ENCODE assay signal across 8 cellular contexts in genomic region chr3:129398803-129399144, GRCh38. TPM values are rescaled to one million over a fixed set of nuclear protein-coding genes. Genes with fewer than 3 reads are reported as not detected.
DNase-seq lines count a peak whose midpoint lies in the region; ATAC-seq and TF ChIP-seq lines count a peak whose summit lies in the region.

No MANE protein-coding gene starts in this region.

- H3K9me3 ChIP-seq in HUES6 (ENCODE audit: control insufficient read depth, insufficient read depth, low read depth, low read length) (no peaks in the 10 kb centered on the region), heart right ventricle (no peaks in the 10 kb centered on the region)

- peaks cover 32% of the 10 kb centered on the region for H3K36me3 ChIP-seq in HUES6 (ENCODE audit: control insufficient read depth, insufficient read depth, low read length)
- H3K36me3 ChIP-seq in heart right ventricle, result peaks cover 0 to 27% (median under 1%) of the 10 kb centered on the region in 9 donors

- H3K27ac ChIP-seq in HUES6 (ENCODE audit: low read depth, low read length), result peak overlapping the region; percentile 96; the same call in 1 of the 2 replicates
- peak overlapping the region; percentile 82 to 95 (median 90) for H3K27ac ChIP-seq in heart right ventricle

- H3K4me3 ChIP-seq in HUES6 (ENCODE audit: low read depth, low read length) (peak overlapping the region; percentile 84), heart right ventricle (peak overlapping the region; percentile 67 to 98 (median 85)), retinal pigment epithelial cell (ENCODE audit: low read length) (peak overlapping the region; percentile 94)

- no peak for TF ChIP-seq CTCF in heart right ventricle (IDR thresholded peaks at IDR 0.05)
- TF ChIP-seq CTCF in retinal pigment epithelial cell (conservative IDR thresholded peaks at IDR 0.05; ENCODE audit: low read depth, low read length), result no peak

- no peaks in the 10 kb centered on the region for H3K27me3 ChIP-seq in HUES6 (ENCODE audit: control insufficient read depth, insufficient read depth, low read length)
- H3K27me3 ChIP-seq in heart right ventricle, result no peaks in the 10 kb centered on the region

- peak in 6 of 8 donors; percentile 12 to 38 (median 24) for ATAC-seq in heart right ventricle
- no peak for ATAC-seq in GM21825 (IDR thresholded peaks at IDR 0.05; ENCODE audit: unreplicated experiment)

- WGBS in heart right ventricle, 2 donors, result 1% methylated on average over 18 of the region's 18 CpGs

- DNase-seq in NCI-H345 (lab: John Stamatoyannopoulos, UW) (peak; percentile 1), NCI-H345 treated with DMSO at 0.1 percent for 48 hours (lab: John Stamatoyannopoulos, UW; ENCODE audit: unreplicated experiment) (no peak), heart right ventricle (no peak), retinal pigment epithelial cell (ENCODE audit: low read depth) (no peak), occipital lobe (lab: John Stamatoyannopoulos, UW) (no peak)
- peak; percentile 3 for DNase-seq in activated T-helper 9 cell treated with anti-CD3 and anti-CD28 coated beads, Interleukin-2, amount 50 U/mL, for 16 hours (ENCODE audit: low read depth)

- H3K4me1 ChIP-seq in HUES6 (ENCODE audit: control insufficient read depth, insufficient read depth, low read length) (peaks cover 12% of the 10 kb centered on the region; the same call in 1 of the 2 replicates), heart right ventricle (peaks cover 0 to 48% (median 14%) of the 10 kb centered on the region in 9 donors)

- peak overlapping the region; percentile 90 for H3K9ac ChIP-seq in HUES6 (ENCODE audit: low read length)

- intact Hi-C loops in heart right ventricle (cut with DNase I), result loop anchor here in 2 of 10 donors (5.0 to 10.0 kb wide), 2 partner anchors 39 to 426 kb away; partner anchors contain the start of gene MBD4 (in 1 of the 2)

RNA-seq across cellular contexts. Expression of gene EFCAB12, which starts 29.7 kb away (rescaled TPM):
- total RNA-seq in heart right ventricle (under 1 TPM in 4 of 10 donors, not detected in 6; 0.15 to 0.23 (median 0.16) TPM), occipital lobe (0.16 TPM)
- polyA plus RNA-seq in heart right ventricle, result under 1 TPM in 1 of 2 donors, not detected in 1; 0.10 TPM

RNA-seq across cellular contexts. Expression of gene MBD4, which starts 41.0 kb away (rescaled TPM):
- 10 to 100 TPM; 16.4 to 31.9 (median 19.2) TPM for total RNA-seq in heart right ventricle
- polyA plus RNA-seq in heart right ventricle, result 10 to 100 TPM; 11.1 to 37.8 TPM
- total RNA-seq in occipital lobe, result 29.0 TPM

RNA-seq across cellular contexts. Expression of gene IFT122, which starts 41.2 kb away (rescaled TPM):
- total RNA-seq in heart right ventricle (10 to 100 TPM; 12.4 to 23.9 (median 16.8) TPM), occipital lobe (23.7 TPM)
- 10 to 100 TPM in 1 of 2 donors, 1 to 10 TPM in 1; 9.7 to 29.1 TPM for polyA plus RNA-seq in heart right ventricle

Comparison
In these comparisons a context has a peak if more than half of its experiments do, and no peak if none do; other contexts are left out.
1. DNase-seq: peak in NCI-H345 (single experiment) and activated T-helper 9 cell treated with anti-CD3 and anti-CD28 coated beads, Interleukin-2, amount 50 U/mL, for 16 hours (single experiment); none in NCI-H345 treated with DMSO at 0.1 percent for 48 hours (single experiment), heart right ventricle (0 of 2), retinal pigment epithelial cell (single experiment) and occipital lobe (single experiment).
2. Peak in every context shown above with its lines, with median percentiles within 50 percentile points of each other: H3K4me3 ChIP-seq.